In genomic region chr2:10345126-10345525, GRCh38 we compare ENCODE assay signal across 1 cellular context.
TF ChIP-seq lines count a peak whose summit lies in the region.

No MANE protein-coding gene starts in this region.

TF ChIP-seq in K562, 482 proteins besides CTCF, POLR2A, EP300 and RAD21:
- TF ChIP-seq ZBTB26 (CRISPR knock-in tag; IDR thresholded peaks at IDR 0.05) (no peak), LARP7 (IDR thresholded peaks at IDR 0.05) (0 out of 2 replicates have a peak, but pooled peaks have one; percentile 4)
